ENCODE assay signal across 10 cellular contexts in genomic region chr10:970311-971149, GRCh38. TPM values are rescaled to one million over a fixed set of nuclear protein-coding genes. Genes with fewer than 3 reads are reported as not detected.
DNase-seq lines count a peak whose midpoint lies in the region; ATAC-seq, FAIRE-seq and TF ChIP-seq lines count a peak whose summit lies in the region.
"Had no signal": no experiment of that assay in that cellular context is flagged by ENCODE, and none has a peak within 500 bp of the region (broad histone marks: within the 10 kb centered on the region; RNA-seq: fewer than 3 reads in every experiment).

No MANE protein-coding gene starts in this region.

- ATAC-seq in sciatic nerve = peak; percentile 60
- ATAC-seq in HG03521 (IDR thresholded peaks at IDR 0.05; ENCODE audit: unreplicated experiment) = no peak
- no peak for ATAC-seq in GM21529 (IDR thresholded peaks at IDR 0.05; ENCODE audit: unreplicated experiment)
- ATAC-seq: foreskin keratinocyte had no signal

- H3K4me3 ChIP-seq in H7 (ENCODE audit: insufficient read depth, low read depth, low read length) = no peak overlapping the region
- H3K4me3 ChIP-seq: tibial nerve had no signal

- H3K27me3 ChIP-seq in H7 (ENCODE audit: control insufficient read depth, insufficient read depth, low read length) = no peaks in the 10 kb centered on the region
- H3K27me3 ChIP-seq: tibial nerve had no signal

- in situ Hi-C loops in GM13976 (cut with MboI; ENCODE audit: low sequenced_read_pairs, unreplicated experiment) = no loop called here

- no peak for TF ChIP-seq CTCF in GM13976 (IDR thresholded peaks at IDR 0.05; ENCODE audit: borderline replicate concordance, control extremely low read depth, extremely low read depth, insufficient read depth, missing control alignments)

- no peak for TF ChIP-seq POLR2A in GM12891 (IDR thresholded peaks at IDR 0.05; ENCODE audit: low read depth, low read length)

- FAIRE-seq in GM12891 (lab: Jason Lieb, UNC) = no peak

- intact Hi-C loops in sciatic nerve (cut with DNase I) = no loop called here

- H3K36me3 ChIP-seq in H7 (replicated peaks; ENCODE audit: control insufficient read depth, insufficient read depth, low read length) = no peaks in the 10 kb centered on the region
- H3K36me3 ChIP-seq: tibial nerve had no signal

- DNase-seq in GM13976 (ENCODE audit: low spot score) = peak; percentile 4
- DNase-seq in NCI-H748 treated with DMSO at 0.1 percent for 48 hours (lab: John Stamatoyannopoulos, UW) = peak; percentile 58
- peak; percentile 18 for DNase-seq in glomerular visceral epithelial cell (ENCODE audit: extremely low spot score)
- DNase-seq in sciatic nerve (ENCODE audit: low spot score) = no peak
- no peak for DNase-seq in GM12891 (ENCODE audit: insufficient read length, low spot score)
- no peak for DNase-seq in H7
- DNase-seq: foreskin keratinocyte had no signal

TF ChIP-seq in GM12891, 5 proteins besides CTCF, POLR2A, EP300 and RAD21:
- TF ChIP-seq POU2F2 (IDR thresholded peaks at IDR 0.05; ENCODE audit: low read depth, low read length) (no peak), SPI1 (IDR thresholded peaks at IDR 0.05; ENCODE audit: low read depth, low read length) (no peak), POLR2AphosphoS5 (IDR thresholded peaks at IDR 0.05; ENCODE audit: low read depth, low read length) (no peak), TAF1 (IDR thresholded peaks at IDR 0.05; ENCODE audit: low read depth, low read length) (no peak), PAX5 (IDR thresholded peaks at IDR 0.05; ENCODE audit: insufficient read depth, low read length, severe bottlenecking) (no peak)

RNA-seq across cellular contexts. Expression of gene GTPBP4, which starts 17.7 kb away (rescaled TPM):
- 31.4 TPM for total RNA-seq in sciatic nerve
- 42.0 TPM for polyA plus RNA-seq in GM12891 (2012; ENCODE audit: low read depth, missing spikeins)
- 40.8 and 53.7 TPM in 2 replicates for total RNA-seq in H7 (2014; rRNA removed; shearing (Covaris generic))

RNA-seq across cellular contexts. Expression of gene LARP4B, which starts 39.0 kb away (rescaled TPM):
- 85.4 TPM for total RNA-seq in sciatic nerve
- 20.1 TPM for polyA plus RNA-seq in GM12891 (2012; ENCODE audit: low read depth, missing spikeins)
- 31.3 and 36.9 TPM in 2 replicates for total RNA-seq in H7 (2014; rRNA removed; shearing (Covaris generic))

RNA-seq across cellular contexts. Expression of gene IDI2, which starts 55.1 kb away (rescaled TPM):
- total RNA-seq in sciatic nerve = not detected
- polyA plus RNA-seq in GM12891 (2012; ENCODE audit: low read depth, missing spikeins) = not detected
- total RNA-seq in H7 (2014; rRNA removed; shearing (Covaris generic)) = not detected in 2 replicates
- total RNA-seq: foreskin keratinocyte had no signal
- polyA plus RNA-seq: foreskin keratinocyte had no signal

Comparison
In these comparisons a context has a peak if more than half of its experiments do, and no peak if none do; other contexts are left out.
1. DNase-seq: peak in GM13976 (single experiment), NCI-H748 treated with DMSO at 0.1 percent for 48 hours (single experiment) and glomerular visceral epithelial cell (single experiment); none in sciatic nerve (single experiment), GM12891 (single experiment) and H7 (single experiment).